1 cellular context compared by ENCODE assay signal in genomic region chr7:22202141-22202540, GRCh38.
TF ChIP-seq lines count a peak whose summit lies in the region.

No MANE protein-coding gene starts in this region.

TF ChIP-seq in K562, 482 proteins besides CTCF, POLR2A, EP300 and RAD21 (continued from another document and continues in another):
- TF ChIP-seq CLOCK (CRISPR knock-in tag; IDR thresholded peaks at IDR 0.05; ENCODE audit: borderline replicate concordance) (no peak), KLF10 (CRISPR knock-in tag; IDR thresholded peaks at IDR 0.05) (no peak), RREB1 (CRISPR knock-in tag; IDR thresholded peaks at IDR 0.05) (no peak), KLF16 (IDR thresholded peaks at IDR 0.05) (no peak), GATAD2B (IDR thresholded peaks at IDR 0.05; ENCODE audit: borderline replicate concordance) (no peak), XRCC5 (IDR thresholded peaks at IDR 0.05; ENCODE audit: low read depth, low read length) (no peak), FOXM1 (IDR thresholded peaks at IDR 0.05; ENCODE audit: low read depth) (no peak), FOXM1 (CRISPR knock-in tag; IDR thresholded peaks at IDR 0.05; ENCODE audit: low read depth) (no peak), ZNF511 (CRISPR knock-in tag; IDR thresholded peaks at IDR 0.05) (no peak), PKNOX1 (IDR thresholded peaks at IDR 0.05) (no peak), NFIX (CRISPR knock-in tag; IDR thresholded peaks at IDR 0.05; ENCODE audit: low read depth) (peak; percentile 51; the same call in 1 of the 2 replicates), PHB2 (IDR thresholded peaks at IDR 0.05; ENCODE audit: low read depth) (no peak), NR2C1 (IDR thresholded peaks at IDR 0.05) (no peak), NR2C1 (tag; IDR thresholded peaks at IDR 0.05) (0 out of 2 replicates have a peak, but pooled peaks have one; percentile 29), NCOA2 (IDR thresholded peaks at IDR 0.05; ENCODE audit: partially characterized antibody in 2 of 2) (no peak), FOXA3 (CRISPR knock-in tag; conservative IDR thresholded peaks at IDR 0.05 in 1 of 2, IDR thresholded peaks at IDR 0.05 in 1 of 2) (no peak), SP1 (CRISPR knock-in tag; IDR thresholded peaks at IDR 0.05) (no peak), MAX (CRISPR knock-in tag; IDR thresholded peaks at IDR 0.05) (no peak), PCBP2 (IDR thresholded peaks at IDR 0.05; ENCODE audit: low read depth, low read length, poor library complexity, severe bottlenecking) (no peak), ZNF408 (CRISPR knock-in tag; IDR thresholded peaks at IDR 0.05; ENCODE audit: low read depth) (no peak), CREBBP (IDR thresholded peaks at IDR 0.05; ENCODE audit: low read depth, low read length) (no peak), ID3 (CRISPR knock-in tag; IDR thresholded peaks at IDR 0.05) (no peak), ID3 (tag; IDR thresholded peaks at IDR 0.05) (0 out of 2 replicates have a peak, but pooled peaks have one; percentile 20), CXXC5 (CRISPR knock-in tag; IDR thresholded peaks at IDR 0.05) (no peak), SPI1 (IDR thresholded peaks at IDR 0.05; ENCODE audit: borderline replicate concordance, low read depth, low read length) (no peak), L3MBTL2 (IDR thresholded peaks at IDR 0.05) (peak; percentile 88), ZNF431 (CRISPR knock-in tag; IDR thresholded peaks at IDR 0.05) (no peak), CREB1 (IDR thresholded peaks at IDR 0.05) (no peak), CREB1 (CRISPR knock-in tag; IDR thresholded peaks at IDR 0.05) (no peak), ZNF551 (CRISPR knock-in tag; IDR thresholded peaks at IDR 0.05) (no peak), ARID3A (IDR thresholded peaks at IDR 0.05; ENCODE audit: borderline replicate concordance, low read depth, low read length) (no peak), ZNF280B (CRISPR knock-in tag; IDR thresholded peaks at IDR 0.05) (no peak), RBM14 (IDR thresholded peaks at IDR 0.05; ENCODE audit: borderline replicate concordance, insufficient read depth, low read depth, low read length) (no peak), ZKSCAN8 (CRISPR knock-in tag; IDR thresholded peaks at IDR 0.05) (no peak), ZNF311 (CRISPR knock-in tag; IDR thresholded peaks at IDR 0.05) (no peak), TBL1XR1 (IDR thresholded peaks at IDR 0.05; ENCODE audit: low read length in 2 of 2) (no peak), NKRF (IDR thresholded peaks at IDR 0.05; ENCODE audit: borderline replicate concordance) (no peak), MYBL2 (IDR thresholded peaks at IDR 0.05; ENCODE audit: low read depth) (no peak), MYBL2 (CRISPR knock-in tag; IDR thresholded peaks at IDR 0.05; ENCODE audit: borderline replicate concordance) (no peak), IRF2 (CRISPR knock-in tag; IDR thresholded peaks at IDR 0.05) (no peak), ZFX (CRISPR knock-in tag; IDR thresholded peaks at IDR 0.05) (peak; percentile 82)
